23 cellular contexts compared by ENCODE assay signal in the genomic region with DNA sequence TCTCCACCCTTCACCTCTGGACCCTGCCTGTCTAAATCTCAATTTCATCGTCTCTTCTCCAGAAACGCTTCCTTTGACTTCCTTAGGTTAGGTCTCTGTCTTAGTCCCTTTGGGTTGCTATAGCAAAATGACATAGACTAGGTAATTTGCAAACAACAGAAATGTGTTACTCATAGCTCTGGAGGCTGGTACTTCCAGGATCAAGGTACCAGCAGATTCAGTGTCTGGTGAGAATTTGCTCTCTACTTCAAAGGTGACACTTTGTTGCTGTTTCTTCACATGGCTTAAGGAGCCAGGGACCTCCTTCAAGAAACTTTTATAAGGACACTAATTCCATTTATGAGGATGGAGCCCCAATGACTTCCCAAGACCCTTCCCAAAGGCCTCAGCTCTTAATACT.
"Had no signal": no experiment of that assay in that cellular context is flagged by ENCODE, and none has a peak within 500 bp of the region (broad histone marks: within the 10 kb centered on the region; RNA-seq: fewer than 3 reads in every experiment).

No MANE protein-coding gene starts in this region.

- H3K9me3 ChIP-seq: stomach, suprapubic skin, testis, thoracic aorta, thyroid gland, tibial artery, transverse colon, upper lobe of left lung, upper lobe of right lung, uterus, vagina had no signal

- DNase-seq: stimulated activated CD4-positive, alpha-beta T cell treated with anti-CD3 and anti-CD28 coated beads, Interleukin-2, amount 100 ng/mL, for 48 hours; stimulated activated CD4-positive, alpha-beta T cell treated with anti-CD3 and anti-CD28 coated beads, Interleukin-4, amount 100 ng/mL, for 1 hour; stimulated activated CD4-positive, alpha-beta T cell treated with anti-CD3 and anti-CD28 coated beads, Interleukin-4, amount 100 ng/mL, for 24 hours; stimulated activated CD4-positive, alpha-beta T cell treated with anti-CD3 and anti-CD28 coated beads, Interleukin-4, amount 100 ng/mL, for 4 hours; stimulated activated CD8-positive, alpha-beta memory T cell treated with anti-CD3 and anti-CD28 coated beads, Interleukin-4, amount 100 ng/mL, for 48 hours; stimulated activated naive B cell treated with anti-CD40 and anti-IgM and Interleukin-4, amounts not matched to agents 10 μg/mL and 1 μg/mL and 100 μg/mL, for 72 hours; stimulated activated naive CD4-positive, alpha-beta T cell; stimulated activated naive CD4-positive, alpha-beta T cell treated with Interleukin-2 at 50 U/mL for 16 hours; stimulated activated naive CD8-positive, alpha-beta T cell treated with anti-CD3 and anti-CD28 coated beads, Interleukin-15, amount 100 ng/mL, for 72 hours; stimulated activated naive CD8-positive, alpha-beta T cell treated with anti-CD3 and anti-CD28 coated beads, Interleukin-15, Interleukin-2, amounts not matched to agents 100 U/mL and 50 U/mL, for 24 hours; stomach; substantia nigra; testis; thyroid gland; tibial artery; transverse colon; upper lobe of left lung; upper lobe of right lung; uterus had no signal

- H3K27ac ChIP-seq: stomach, suprapubic skin, testis, thoracic aorta, thyroid gland, tibial artery, tibial nerve, transverse colon, upper lobe of left lung, upper lobe of right lung, uterus, vagina had no signal

- H3K36me3 ChIP-seq: stomach, suprapubic skin, thoracic aorta, thyroid gland, tibial artery, tibial nerve, transverse colon, upper lobe of left lung, upper lobe of right lung, uterus, vagina had no signal

- H3K27me3 ChIP-seq: stomach, suprapubic skin, testis, thyroid gland, tibial artery, tibial nerve, transverse colon, upper lobe of left lung, upper lobe of right lung, uterus, vagina had no signal

- H3K4me1 ChIP-seq: stomach, suprapubic skin, testis, thyroid gland, tibial artery, tibial nerve, transverse colon, upper lobe of left lung, upper lobe of right lung, uterus, vagina had no signal

- H3K4me3 ChIP-seq: stomach, suprapubic skin, testis, thoracic aorta, thyroid gland, tibial artery, tibial nerve, transverse colon, upper lobe of left lung, upper lobe of right lung, uterus, vagina had no signal
